ENCODE assay signal across 1 cellular context in genomic region chr10:90318659-90319058, GRCh38.
TF ChIP-seq lines count a peak whose summit lies in the region.

No MANE protein-coding gene starts in this region.

TF ChIP-seq in HCT116, 20 proteins besides CTCF, POLR2A, EP300 and RAD21 (continued from another document):
- TF ChIP-seq ZBTB33 (IDR thresholded peaks at IDR 0.05; ENCODE audit: extremely low read depth, insufficient replicate concordance, low read length) (no peak), ZFX (IDR thresholded peaks at IDR 0.05) (no peak), POLR2AphosphoS5 (IDR thresholded peaks at IDR 0.05; ENCODE audit: low read depth, low read length) (no peak), JUND (IDR thresholded peaks at IDR 0.05) (no peak), EZH2 (IDR thresholded peaks at IDR 0.05) (no peak)
